1 cellular context compared by ENCODE assay signal in the genomic region with DNA sequence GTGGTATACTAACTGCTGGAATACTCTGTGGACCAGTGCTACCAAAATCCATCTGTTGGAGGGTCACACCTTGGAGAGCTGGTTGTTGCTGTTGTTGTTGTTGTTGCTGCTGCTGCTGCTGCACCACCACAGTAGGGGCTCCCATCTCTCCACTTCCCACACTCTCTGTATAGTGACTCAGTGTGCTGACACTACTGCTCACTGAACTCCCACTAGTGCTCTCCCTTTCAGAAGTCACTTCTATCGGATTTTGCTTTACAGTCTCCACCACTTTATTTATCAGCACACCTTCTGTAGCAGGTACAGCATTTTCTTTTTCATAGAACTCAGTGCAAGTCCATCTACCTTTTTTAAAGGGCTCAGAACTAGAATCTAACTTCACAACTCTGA.
TF ChIP-seq lines count a peak whose summit lies in the region.

No MANE protein-coding gene starts in this region.

TF ChIP-seq in WTC11, 78 proteins besides CTCF, POLR2A, EP300 and RAD21 (continued from another document):
- TF ChIP-seq ZNF416 (CRISPR knock-in tag; IDR thresholded peaks at IDR 0.05) (no peak), CREB1 (CRISPR knock-in tag; IDR thresholded peaks at IDR 0.05) (no peak), ZNF138 (CRISPR knock-in tag; conservative IDR thresholded peaks at IDR 0.05) (no peak)
